Comparison of ENCODE assay signal across 8 cellular contexts in the genomic region with DNA sequence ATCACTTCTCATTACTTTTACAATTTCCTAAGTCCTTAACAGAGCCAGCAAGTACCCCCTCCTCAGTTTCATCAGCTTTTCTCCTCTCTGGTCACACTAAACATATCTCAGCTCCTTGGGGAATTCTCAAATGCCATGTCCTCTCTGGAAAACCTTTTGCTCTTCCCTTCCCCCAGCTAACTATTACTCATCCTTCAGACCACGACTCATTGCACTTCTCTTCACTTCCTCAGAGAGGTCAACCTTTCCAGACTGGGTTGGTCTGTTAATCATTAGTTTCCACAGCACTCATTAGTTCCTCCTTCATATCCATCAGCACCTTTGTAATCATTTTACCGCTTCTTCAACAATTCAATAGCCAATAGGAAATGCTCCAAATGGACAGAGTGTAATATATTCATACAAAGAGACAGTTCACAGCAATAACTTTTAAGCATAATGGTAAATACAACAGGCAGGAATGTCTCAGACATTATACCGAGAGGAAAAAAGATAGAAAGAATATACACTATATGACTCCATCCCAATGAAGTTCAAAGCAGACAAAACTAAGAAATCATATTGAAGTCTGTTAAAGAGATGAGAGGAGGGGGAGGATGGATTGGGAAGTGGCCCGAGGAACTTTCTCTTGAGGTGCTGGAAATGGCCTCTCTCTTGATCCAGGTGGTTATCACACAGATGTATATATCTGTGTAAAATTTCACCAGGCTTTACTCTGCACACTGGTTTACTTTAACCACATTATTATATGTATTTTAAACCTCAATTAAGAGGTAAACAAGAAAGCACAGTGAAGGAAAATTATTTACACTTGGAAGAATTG. TPM values are rescaled to one million over a fixed set of nuclear protein-coding genes. Genes with fewer than 3 reads are reported as not detected.
DNase-seq lines count a peak whose midpoint lies in the region; ATAC-seq, FAIRE-seq and TF ChIP-seq lines count a peak whose summit lies in the region.

No MANE protein-coding gene starts in this region.

- H3K36me3 Mint-ChIP-seq in Calu3 (ENCODE audit: insufficient read depth, unreplicated experiment), result peaks cover 13% of the 10 kb centered on the region
- H3K36me3 Mint-ChIP-seq in T-helper 17 cell (ENCODE audit: low read depth), result peaks cover 11% of the 10 kb centered on the region

- H3K27ac ChIP-seq in fibroblast of lung (ENCODE audit: insufficient read depth, low read length), result no peak overlapping the region
- no peak overlapping the region for H3K27ac ChIP-seq in aorta (ENCODE audit: low read depth in 1 of 2, low read length in 2 of 2)

- TF ChIP-seq CTCF in Calu3 (IDR thresholded peaks at IDR 0.05; ENCODE audit: unreplicated experiment) (no peak), fibroblast of lung (conservative IDR thresholded peaks at IDR 0.05 in 1 of 2, IDR thresholded peaks at IDR 0.05 in 1 of 2; ENCODE audit: low read depth in 1 of 2, low read length in 2 of 2) (no peak)

- no peaks in the 10 kb centered on the region for H3K27me3 Mint-ChIP-seq in Calu3 (ENCODE audit: unreplicated experiment)
- no peaks in the 10 kb centered on the region for H3K27me3 Mint-ChIP-seq in T-helper 17 cell

- H4K20me1 ChIP-seq in fibroblast of lung (ENCODE audit: control insufficient read depth, extremely low read depth, insufficient read depth, low read length), result no peaks in the 10 kb centered on the region

- peak overlapping the region; percentile 77 for H3K27ac Mint-ChIP-seq in Calu3 (ENCODE audit: unreplicated experiment)
- H3K27ac Mint-ChIP-seq in T-helper 17 cell, result no peak overlapping the region

- no peak overlapping the region for H3K9ac ChIP-seq in fibroblast of lung (ENCODE audit: insufficient read depth, low read length)

- H3K4me2 ChIP-seq in fibroblast of lung (ENCODE audit: extremely low read depth, insufficient read depth, low read length), result no peak overlapping the region

- no peak overlapping the region for H2AFZ ChIP-seq in fibroblast of lung (ENCODE audit: low read length)

- H3K9me3 ChIP-seq in fibroblast of lung (ENCODE audit: control insufficient read depth, insufficient read depth, low read depth, low read length) (no peaks in the 10 kb centered on the region), T-helper 17 cell (ENCODE audit: control insufficient read depth, low read length, poor library complexity, severe bottlenecking) (no peaks in the 10 kb centered on the region), aorta (ENCODE audit: control insufficient read depth, low read length) (no peaks in the 10 kb centered on the region)

- no peak overlapping the region for H3K4me3 ChIP-seq in fibroblast of lung (replicated peaks in 1 of 4; ENCODE audit: control extremely low read depth in 1 of 4, insufficient read depth in 1 of 4, low read depth in 3 of 4, low read length in 4 of 4)
- no peak overlapping the region for H3K4me3 ChIP-seq in aorta (ENCODE audit: low read length in 2 of 2)

- CTCF ChIA-PET in Calu3 (lab: Charles Lee), result interaction anchor here (0.7 kb wide), 1 partner anchor 563 kb away, joined by 3 read pairs; no protein-coding TSS in a partner anchor

- H3K9me3 Mint-ChIP-seq in Calu3 (ENCODE audit: low read depth, unreplicated experiment), result no peaks in the 10 kb centered on the region

- FAIRE-seq in HTR-8/SVneo (lab: Jason Lieb, UNC), result peak; percentile 69

- WGBS in aorta, 2 donors, result 26 to 39% methylated on average over 4 of the region's 4 CpGs

- no peaks in the 10 kb centered on the region for H3K27me3 ChIP-seq in fibroblast of lung (ENCODE audit: control insufficient read depth, insufficient read depth, low read length)
- no peaks in the 10 kb centered on the region for H3K27me3 ChIP-seq in aorta (ENCODE audit: control insufficient read depth in 1 of 2, insufficient read depth in 2 of 2, low read length in 1 of 2)

- ATAC-seq in GM21723 (IDR thresholded peaks at IDR 0.05; ENCODE audit: unreplicated experiment) (peak; percentile 95), T-helper 17 cell (no peak), aorta (ENCODE audit: low FRiP score) (no peak)

- DNase-seq in Calu3, result peak; percentile 43
- peak; percentile 36 for DNase-seq in HTR-8/SVneo (ENCODE audit: insufficient read length, low spot score)
- peak; percentile 20 to 80 for DNase-seq in fibroblast of lung (ENCODE audit: low read depth in 2 of 2)
- DNase-seq in T-helper 17 cell, result no peak
- DNase-seq in aorta, result no peak
- no peak for DNase-seq in NK-92 treated with Interleukin-12 subunit alpha and Interleukin-12 subunit beta, amount 100 ng/mL, for 24 hours (lab: John Stamatoyannopoulos, UW)
- no peak for DNase-seq in SK-N-DZ (ENCODE audit: low spot score)

- peaks cover 22% of the 10 kb centered on the region for H3K4me1 Mint-ChIP-seq in Calu3 (ENCODE audit: low read depth, unreplicated experiment)
- H3K4me1 Mint-ChIP-seq in T-helper 17 cell, result peaks cover 3% of the 10 kb centered on the region

- no peaks in the 10 kb centered on the region for H3K79me2 ChIP-seq in fibroblast of lung (ENCODE audit: control insufficient read depth, insufficient read depth, low read length)

- H3K4me3 Mint-ChIP-seq in Calu3 (ENCODE audit: low read depth, unreplicated experiment) (peak overlapping the region; percentile 5), T-helper 17 cell (no peak overlapping the region)

- H3K36me3 ChIP-seq in fibroblast of lung (ENCODE audit: control insufficient read depth, insufficient read depth, low read length), result no peaks in the 10 kb centered on the region
- no peaks in the 10 kb centered on the region for H3K36me3 ChIP-seq in aorta (ENCODE audit: control insufficient read depth in 1 of 2, insufficient read depth in 2 of 2, low read length in 1 of 2)

- intact Hi-C loops in Calu3 (cut with micrococcal nuclease; ENCODE audit: unreplicated experiment) (no loop called here), aorta (cut with DNase I) (no loop called here)

- no TSS peak for BruUV-seq in Calu3 (replicated peaks; lab: Mats Ljungman, UMichigan)

- H3K4me1 ChIP-seq in fibroblast of lung (ENCODE audit: control insufficient read depth, extremely low read depth, insufficient read depth, low read length) (no peaks in the 10 kb centered on the region), aorta (ENCODE audit: control insufficient read depth in 1 of 2, insufficient read depth in 2 of 2, low read length in 2 of 2) (no peaks in the 10 kb centered on the region)

RNA-seq across cellular contexts. Expression of gene DDX60L, which starts 39.6 kb away (rescaled TPM):
- total RNA-seq in Calu3 (2022), result 32.5 and 73.2 TPM in 2 replicates
- total RNA-seq in fibroblast of lung, result 15.7 and 29.1 TPM in 2 replicates
- 11.2 and 15.6 TPM in 2 replicates for polyA plus RNA-seq in fibroblast of lung
- polyA plus RNA-seq in fibroblast of lung (2012), result 6.0 and 8.5 TPM in 2 replicates
- polyA minus RNA-seq in fibroblast of lung (ENCODE audit: low replicate concordance), result 5.7 and 7.6 TPM in 2 replicates
- 10 to 100 TPM; 42.2 to 45.3 TPM for total RNA-seq in T-helper 17 cell
- 10 to 100 TPM; 19.5 to 30.1 TPM for total RNA-seq in aorta
- 10 to 100 TPM in 1 of 2 donors, 1 to 10 TPM in 1; 4.1 to 11.5 TPM for polyA plus RNA-seq in aorta
- polyA plus RNA-seq in SK-N-DZ (2014; cell fraction: cytosol; rRNA removed), result not detected in 2 replicates
- polyA plus RNA-seq in SK-N-DZ (2014; cell fraction: nucleus; rRNA removed), result not detected in 2 replicates

RNA-seq across cellular contexts. Expression of gene PALLD, which starts 56.2 kb away (rescaled TPM):
- total RNA-seq in Calu3 (2022) (13.1 and 27.6 TPM in 2 replicates), fibroblast of lung (109 and 205 TPM in 2 replicates), T-helper 17 cell (under 1 TPM; 0.26 to 0.67 TPM), aorta (100 to 1,000 TPM; 352 to 626 TPM)
- polyA plus RNA-seq in fibroblast of lung (200 and 250 TPM in 2 replicates), aorta (100 to 1,000 TPM; 253 to 576 TPM)
- 215 and 223 TPM in 2 replicates for polyA plus RNA-seq in fibroblast of lung (2012)
- polyA minus RNA-seq in fibroblast of lung (ENCODE audit: low replicate concordance), result 319 and 473 TPM in 2 replicates
- 7.9 and 10.5 TPM in 2 replicates for polyA plus RNA-seq in SK-N-DZ (2014; cell fraction: cytosol; rRNA removed)
- polyA plus RNA-seq in SK-N-DZ (2014; cell fraction: nucleus; rRNA removed), result 3.6 and 7.3 TPM in 2 replicates

Comparison
In these comparisons a context has a peak if more than half of its experiments do, and no peak if none do; other contexts are left out.
1. DNase-seq: peak in Calu3 (single experiment), HTR-8/SVneo (single experiment) and fibroblast of lung (2 of 2); none in T-helper 17 cell (0 of 3), aorta (0 of 2), NK-92 treated with Interleukin-12 subunit alpha and Interleukin-12 subunit beta, amount 100 ng/mL, for 24 hours (single experiment) and SK-N-DZ (single experiment).